In the genomic region with DNA sequence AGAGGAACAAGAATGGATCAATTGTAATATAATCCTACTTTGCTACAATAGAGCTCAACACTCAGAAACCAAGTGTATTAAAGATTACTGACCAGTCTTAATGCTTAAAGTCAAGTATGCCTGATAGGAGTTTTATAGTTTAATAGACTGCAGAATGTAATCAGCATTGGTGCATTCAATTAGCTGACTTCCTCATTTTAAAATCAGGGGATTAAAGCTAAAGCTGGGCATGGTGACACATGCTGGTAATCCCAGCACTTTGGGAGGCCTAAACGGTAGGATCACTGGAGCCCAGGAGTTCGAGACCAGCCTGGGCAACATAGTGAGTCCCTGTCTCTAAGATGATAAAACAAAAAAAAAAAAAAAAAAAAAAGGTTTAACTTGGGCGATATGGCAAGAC, we compare ENCODE assay signal across 27 cellular contexts. TPM values are rescaled to one million over a fixed set of nuclear protein-coding genes. Genes with fewer than 3 reads are reported as not detected.
DNase-seq lines count a peak whose midpoint lies in the region; ATAC-seq, FAIRE-seq and TF ChIP-seq lines count a peak whose summit lies in the region.
"Had no signal": no experiment of that assay in that cellular context is flagged by ENCODE, and none has a peak within 500 bp of the region (broad histone marks: within the 10 kb centered on the region; RNA-seq: fewer than 3 reads in every experiment).

No MANE protein-coding gene starts in this region.

- POLR2A ChIA-PET in A673 (lab: Charles Lee; ENCODE audit: low non-redundant PET) (interaction anchor here (0.8 kb wide), 1 partner anchor 10 kb away, joined by 3 read pairs; no protein-coding TSS in a partner anchor), GM12878 (lab: Charles Lee) (interaction anchor here (0.6 to 1.9 kb wide), 4 partner anchors 9 to 404 kb away, joined by 4 to 6 read pairs (median 4); no protein-coding TSS in a partner anchor)

- no peak overlapping the region for H3K4me2 ChIP-seq in GM12878 (ENCODE audit: control insufficient read depth, insufficient read depth)
- H3K4me2 ChIP-seq: BLaER1 had no signal

- TF ChIP-seq EP300 in GM12878 (IDR thresholded peaks at IDR 0.05; ENCODE audit: borderline replicate concordance in 1 of 2, control insufficient read depth in 1 of 2, low read depth in 2 of 2, low read length in 2 of 2): no peak

- no peaks in the 10 kb centered on the region for H3K4me1 Mint-ChIP-seq in endodermal cell
- H3K4me1 Mint-ChIP-seq in activated T-helper 17 cell treated with anti-CD3 and anti-CD28 coated beads, Interleukin-2, amount 50 U/mL, for 72 hours: peaks cover 14% of the 10 kb centered on the region

- CTCF ChIA-PET in A673 (lab: Charles Lee) (no interaction called here), GM12878 (lab: Yijun Ruan, JAX) (no interaction called here)

- intact Hi-C loops in A673 (cut with micrococcal nuclease; ENCODE audit: unreplicated experiment) (no loop called here), GM12878 (cut with micrococcal nuclease; ENCODE audit: unreplicated experiment) (no loop called here)

- H3K27me3 Mint-ChIP-seq in endodermal cell (ENCODE audit: insufficient read depth): peaks cover 8% of the 10 kb centered on the region
- no peaks in the 10 kb centered on the region for H3K27me3 Mint-ChIP-seq in activated T-helper 17 cell treated with anti-CD3 and anti-CD28 coated beads, Interleukin-2, amount 50 U/mL, for 72 hours

- TF ChIP-seq RAD21 in GM12878 (IDR thresholded peaks at IDR 0.05; ENCODE audit: insufficient read depth, low read depth, low read length): no peak

- peak; percentile 24 for DNase-seq in A673 (ENCODE audit: low spot score)
- no peak for DNase-seq in GM12891 (ENCODE audit: insufficient read length, low spot score)
- DNase-seq in OCI-M1 (lab: John Stamatoyannopoulos, UW): peak; percentile 73
- DNase-seq in GM12878 (ENCODE audit: low read depth, low spot score): no peak
- DNase-seq in endodermal cell: no peak
- DNase-seq in NCI-H524 treated with DMSO at 0.1 percent for 48 hours (lab: John Stamatoyannopoulos, UW): no peak
- no peak for DNase-seq in WERI-Rb-1
- DNase-seq: CD4-positive, alpha-beta T cell; COR-L47; DMS 273 treated with DMSO at 0.1 percent for 48 hours; DMS79 treated with DMSO at 0.1 percent for 48 hours; H7; Karpas-422; NCI-H1105; NCI-H146; NCI-H2029 treated with DMSO at 0.1 percent for 48 hours; NCI-H2171 treated with DMSO at 0.1 percent for 48 hours; NCI-H446; NCI-H526 treated with DMSO at 0.1 percent for 48 hours; PC-3; RPMI8226; SHP77; SW 1271; T-helper 17 cell had no signal

- H3K36me3 Mint-ChIP-seq in endodermal cell (ENCODE audit: low read depth): peaks cover 15% of the 10 kb centered on the region
- peaks cover 25% of the 10 kb centered on the region for H3K36me3 Mint-ChIP-seq in activated T-helper 17 cell treated with anti-CD3 and anti-CD28 coated beads, Interleukin-2, amount 50 U/mL, for 72 hours (ENCODE audit: low read depth)

- FAIRE-seq in GM12891 (lab: Jason Lieb, UNC): no peak
- no peak for FAIRE-seq in GM12878 (lab: Jason Lieb, UNC)

- in situ Hi-C loops in GM12878 (cut with MboI): no loop called here

- H3K27ac Mint-ChIP-seq in endodermal cell: no peak overlapping the region
- no peak overlapping the region for H3K27ac Mint-ChIP-seq in activated T-helper 17 cell treated with anti-CD3 and anti-CD28 coated beads, Interleukin-2, amount 50 U/mL, for 72 hours
- H3K27ac Mint-ChIP-seq: CD4-positive, alpha-beta T cell; HFFc6; T-helper 17 cell had no signal

- no peak; the same call in 1 of the 2 replicates for TF ChIP-seq POLR2A in GM12891 (IDR thresholded peaks at IDR 0.05; ENCODE audit: low read depth, low read length)
- TF ChIP-seq POLR2A in GM12878 (IDR thresholded peaks at IDR 0.05; ENCODE audit: low read depth, low read length): no peak

- H3K9ac ChIP-seq in GM12878 (ENCODE audit: control insufficient read depth, insufficient read depth, low read length) (no peak overlapping the region), endodermal cell (ENCODE audit: extremely low read depth, low read length, poor library complexity, severe bottlenecking) (no peak overlapping the region)
- H3K9ac ChIP-seq: BLaER1 had no signal

- TF ChIP-seq CTCF in A673 (conservative IDR thresholded peaks at IDR 0.05; ENCODE audit: low read depth, low read length) (no peak), GM12878 (IDR thresholded peaks at IDR 0.05 in 2 of 3, conservative IDR thresholded peaks at IDR 0.05 in 1 of 3; ENCODE audit: control insufficient read depth in 2 of 3, extremely low read depth in 1 of 3, insufficient read depth in 1 of 3, low read depth in 3 of 3, low read length in 3 of 3) (no peak), endodermal cell (conservative IDR thresholded peaks at IDR 0.05) (no peak), WERI-Rb-1 (IDR thresholded peaks at IDR 0.05; ENCODE audit: low read depth, low read length) (no peak)

- SMC1A ChIA-PET in GM12878 (lab: Charles Lee; ENCODE audit: uncharacterized antibody, unreplicated experiment): interaction anchor here (1.0 to 1.7 kb wide), 2 partner anchors 12 to 18 kb away, joined by 4 to 5 read pairs; no protein-coding TSS in a partner anchor

- ATAC-seq in GM12878: no peak
- no peak for ATAC-seq in activated T-helper 17 cell treated with anti-CD3 and anti-CD28 coated beads, Interleukin-2, amount 50 U/mL, for 72 hours (replicated peaks)
- ATAC-seq: PC-3, T-helper 17 cell had no signal

- H3K4me3 ChIP-seq in A673 (ENCODE audit: low read depth, low read length, poor library complexity, severe bottlenecking) (no peak overlapping the region), GM12878 (no peak overlapping the region), endodermal cell (ENCODE audit: low read length) (no peak overlapping the region), WERI-Rb-1 (ENCODE audit: low read depth, low read length) (no peak overlapping the region)
- H3K4me3 ChIP-seq: BLaER1 had no signal

- H3K4me3 Mint-ChIP-seq in endodermal cell: no peak overlapping the region
- H3K4me3 Mint-ChIP-seq in activated T-helper 17 cell treated with anti-CD3 and anti-CD28 coated beads, Interleukin-2, amount 50 U/mL, for 72 hours: no peak overlapping the region
- H3K4me3 Mint-ChIP-seq: CD4-positive, alpha-beta T cell; HFFc6; T-helper 17 cell had no signal

- WGBS in GM12878 (ENCODE audit: insufficient coverage, insufficient replicate concordance, low lambda C conversion rate, missing lambda C conversion rate): 60% methylated on average over 2 of the region's 3 CpGs
- 88% methylated on average over 2 of the region's 3 CpGs; no CpG with 5 or more reads in 1 of the 2 experiments for WGBS in endodermal cell (ENCODE audit: insufficient coverage in 1 of 2, insufficient read length in 1 of 2), 2 experiments

- BruUV-seq in A673 (replicated peaks; lab: Mats Ljungman, UMichigan): no TSS peak
- no TSS peak for BruUV-seq in GM12878 (replicated peaks; lab: Mats Ljungman, UMichigan)

- no peak overlapping the region for H3K27ac ChIP-seq in A673 (ENCODE audit: low read depth, low read length, poor library complexity, severe bottlenecking)
- no peak overlapping the region for H3K27ac ChIP-seq in GM12878 (ENCODE audit: control insufficient read depth, insufficient read depth)
- H3K27ac ChIP-seq in endodermal cell (ENCODE audit: low read depth, low read length): no peak overlapping the region
- no peak overlapping the region for H3K27ac ChIP-seq in WERI-Rb-1
- H3K27ac ChIP-seq: BLaER1 had no signal

- H3K4me1 ChIP-seq in A673 (ENCODE audit: insufficient read depth, low read length, poor library complexity, severe bottlenecking) (no peaks in the 10 kb centered on the region), GM12878 (ENCODE audit: control insufficient read depth, insufficient read depth, low read length) (no peaks in the 10 kb centered on the region), endodermal cell (ENCODE audit: control insufficient read depth, insufficient read depth, low read length) (no peaks in the 10 kb centered on the region)

- H3K36me3 ChIP-seq in A673 (ENCODE audit: insufficient read depth, low read length, poor library complexity, severe bottlenecking) (peaks cover 14% of the 10 kb centered on the region), GM12878 (ENCODE audit: control insufficient read depth in 2 of 2, insufficient read depth in 2 of 2, low read length in 1 of 2) (peaks cover 0 to 11% of the 10 kb centered on the region in 2 experiments; a peak in 1 of 4 replicates), endodermal cell (ENCODE audit: control insufficient read depth, insufficient read depth, low read length) (peaks cover 23% of the 10 kb centered on the region), WERI-Rb-1 (peaks cover 12% of the 10 kb centered on the region)

- H3K9me3 Mint-ChIP-seq in endodermal cell: no peaks in the 10 kb centered on the region
- no peaks in the 10 kb centered on the region for H3K9me3 Mint-ChIP-seq in activated T-helper 17 cell treated with anti-CD3 and anti-CD28 coated beads, Interleukin-2, amount 50 U/mL, for 72 hours
- H3K9me3 Mint-ChIP-seq: CD4-positive, alpha-beta T cell had no signal

- H4K20me1 ChIP-seq in GM12878 (ENCODE audit: control insufficient read depth, insufficient read depth): no peaks in the 10 kb centered on the region

- H2AFZ ChIP-seq in GM12878 (ENCODE audit: control insufficient read depth, low read depth, low read length): no peak overlapping the region

- H3K27me3 ChIP-seq in A673 (replicated peaks; ENCODE audit: insufficient read depth, low read depth, low read length, poor library complexity) (no peaks in the 10 kb centered on the region), GM12878 (replicated peaks in 1 of 2; ENCODE audit: control insufficient read depth in 2 of 2, insufficient read depth in 2 of 2, low read length in 1 of 2) (no peaks in the 10 kb centered on the region), endodermal cell (ENCODE audit: control insufficient read depth, insufficient read depth, low read length, poor library complexity, severe bottlenecking) (no peaks in the 10 kb centered on the region), WERI-Rb-1 (ENCODE audit: insufficient read depth, low read depth, severe bottlenecking) (no peaks in the 10 kb centered on the region)
- H3K27me3 ChIP-seq: BLaER1 had no signal

- H3K9me3 ChIP-seq in A673 (ENCODE audit: low read depth, low read length, poor library complexity, severe bottlenecking) (no peaks in the 10 kb centered on the region), GM12878 (replicated peaks; ENCODE audit: control insufficient read depth, insufficient read depth, low read length) (no peaks in the 10 kb centered on the region), endodermal cell (ENCODE audit: control insufficient read depth, low read length) (no peaks in the 10 kb centered on the region), WERI-Rb-1 (ENCODE audit: severe bottlenecking) (no peaks in the 10 kb centered on the region)

- H3K79me2 ChIP-seq in GM12878 (ENCODE audit: control insufficient read depth, insufficient read depth, low read length): no peaks in the 10 kb centered on the region; the same call in 1 of the 2 replicates

- RAD21 ChIA-PET in GM12878 (lab: Charles Lee; ENCODE audit: unreplicated experiment): no interaction called here

RNA-seq across cellular contexts. Expression of gene HNRNPDL, which starts 10.8 kb away (rescaled TPM):
- 317 and 320 TPM in 2 replicates for total RNA-seq in A673 (2021)
- polyA plus RNA-seq in GM12891 (2012; ENCODE audit: low read depth, missing spikeins): 282 TPM
- total RNA-seq in GM12878 (2013; cell fraction: nucleolus; rRNA removed): 349 and 350 TPM in 2 replicates
- 227 and 277 TPM in 2 replicates for total RNA-seq in GM12878 (2014; rRNA removed)
- total RNA-seq in GM12878 (2014; rRNA removed; fragmentation: Illumina TruSeq; extraction: Trizol): 418 and 442 TPM in 2 replicates
- 314 and 323 TPM in 2 replicates for total RNA-seq in GM12878 (2021)
- 154 TPM for polyA plus RNA-seq in GM12878 (2011; ENCODE audit: low read depth)
- polyA plus RNA-seq in GM12878 (2011; rRNA removed): 385 and 621 TPM in 2 replicates
- polyA plus RNA-seq in GM12878 (2011; cell fraction: cytosol; rRNA removed): 121 and 127 TPM in 2 replicates
- 643 and 755 TPM in 2 replicates for polyA plus RNA-seq in GM12878 (2011; cell fraction: nucleus; rRNA removed)
- 233 and 319 TPM in 2 replicates for polyA plus RNA-seq in GM12878 (2012)
- polyA plus RNA-seq in GM12878 (2014; fragmentation: Illumina TruSeq; extraction: Trizol): 437 and 523 TPM in 2 replicates
- polyA plus RNA-seq in GM12878 (2014; fragmentation: Nextera tagmentation; extraction: Ambion mirVana): 100 to 1,000 TPM; 281 to 367 TPM
- polyA plus RNA-seq in GM12878 (2014; rRNA removed): 429 and 510 TPM in 2 replicates
- 100 to 1,000 TPM; 217 to 233 TPM for polyA plus RNA-seq in GM12878 (2016; fragmentation: Nextera tagmentation; extraction: Ambion mirVana)
- polyA minus RNA-seq in GM12878 (2011; rRNA and poly(A)+ RNA removed): 38.4 and 61.2 TPM in 2 replicates
- polyA minus RNA-seq in GM12878 (2011; cell fraction: cytosol; rRNA and poly(A)+ RNA removed): 53.7 and 54.1 TPM in 2 replicates
- 78.7 and 116 TPM in 2 replicates for polyA minus RNA-seq in GM12878 (2011; cell fraction: nucleus; rRNA and poly(A)+ RNA removed)
- total RNA-seq in endodermal cell: 100 to 1,000 TPM; 368 to 383 TPM
- 443 TPM for polyA plus RNA-seq in endodermal cell (2013, experiment 1 of 2)
- 434 TPM for polyA plus RNA-seq in endodermal cell (2013, experiment 2 of 2)
- total RNA-seq in activated T-helper 17 cell treated with anti-CD3 and anti-CD28 coated beads, Interleukin-2, amount 50 U/mL, for 72 hours: 100 to 1,000 TPM; 158 to 260 TPM

RNA-seq across cellular contexts. Expression of gene ENOPH1, which starts 10.9 kb away (rescaled TPM):
- total RNA-seq in A673 (2021) (27.3 and 29.3 TPM in 2 replicates), GM12878 (2014; rRNA removed) (47.4 and 52.2 TPM in 2 replicates), GM12878 (2014; rRNA removed; fragmentation: Illumina TruSeq; extraction: Trizol) (51.1 and 54.5 TPM in 2 replicates), GM12878 (2021) (45.1 and 46.1 TPM in 2 replicates), endodermal cell (10 to 100 TPM; 47.1 to 57.3 TPM)
- 27.0 TPM for polyA plus RNA-seq in GM12891 (2012; ENCODE audit: low read depth, missing spikeins)
- 18.0 and 18.3 TPM in 2 replicates for total RNA-seq in GM12878 (2013; cell fraction: nucleolus; rRNA removed)
- polyA plus RNA-seq in GM12878 (2011; ENCODE audit: low read depth): 21.6 TPM
- polyA plus RNA-seq in GM12878 (2011; rRNA removed) (24.4 and 32.2 TPM in 2 replicates), GM12878 (2014; fragmentation: Illumina TruSeq; extraction: Trizol) (61.2 and 78.4 TPM in 2 replicates), GM12878 (2014; fragmentation: Nextera tagmentation; extraction: Ambion mirVana) (10 to 100 TPM; 37.4 to 43.1 TPM), GM12878 (2014; rRNA removed) (41.3 and 44.1 TPM in 2 replicates), GM12878 (2016; fragmentation: Nextera tagmentation; extraction: Ambion mirVana) (10 to 100 TPM; 81.1 to 83.6 TPM)
- polyA plus RNA-seq in GM12878 (2011; cell fraction: cytosol; rRNA removed): 16.9 and 17.4 TPM in 2 replicates
- 8.8 and 11.6 TPM in 2 replicates for polyA plus RNA-seq in GM12878 (2011; cell fraction: nucleus; rRNA removed)
- 31.2 and 33.6 TPM in 2 replicates for polyA plus RNA-seq in GM12878 (2012)
- polyA minus RNA-seq in GM12878 (2011; rRNA and poly(A)+ RNA removed): 12.2 and 18.4 TPM in 2 replicates
- polyA minus RNA-seq in GM12878 (2011; cell fraction: cytosol; rRNA and poly(A)+ RNA removed): 5.7 and 8.4 TPM in 2 replicates
- polyA minus RNA-seq in GM12878 (2011; cell fraction: nucleus; rRNA and poly(A)+ RNA removed): 4.4 and 8.4 TPM in 2 replicates
- polyA plus RNA-seq in endodermal cell (2013, experiment 1 of 2): 53.9 TPM
- 50.4 TPM for polyA plus RNA-seq in endodermal cell (2013, experiment 2 of 2)
- total RNA-seq in activated T-helper 17 cell treated with anti-CD3 and anti-CD28 coated beads, Interleukin-2, amount 50 U/mL, for 72 hours: 10 to 100 TPM; 48.0 to 61.1 TPM

RNA-seq across cellular contexts. Expression of gene HNRNPD, which starts 45.7 kb away (rescaled TPM):
- total RNA-seq in A673 (2021) (313 and 316 TPM in 2 replicates), GM12878 (2014; rRNA removed) (76.6 and 85.1 TPM in 2 replicates), GM12878 (2014; rRNA removed; fragmentation: Illumina TruSeq; extraction: Trizol) (94.6 and 107 TPM in 2 replicates), GM12878 (2021) (310 and 343 TPM in 2 replicates), endodermal cell (100 to 1,000 TPM; 462 to 562 TPM)
- polyA plus RNA-seq in GM12891 (2012; ENCODE audit: low read depth, missing spikeins): 260 TPM
- 220 and 228 TPM in 2 replicates for total RNA-seq in GM12878 (2013; cell fraction: nucleolus; rRNA removed)
- polyA plus RNA-seq in GM12878 (2011; ENCODE audit: low read depth): 157 TPM
- polyA plus RNA-seq in GM12878 (2011; rRNA removed) (147 and 165 TPM in 2 replicates), GM12878 (2014; fragmentation: Illumina TruSeq; extraction: Trizol) (882 and 1,219 TPM in 2 replicates), GM12878 (2014; fragmentation: Nextera tagmentation; extraction: Ambion mirVana) (100 to 1,000 TPM; 183 to 313 TPM), GM12878 (2014; rRNA removed) (218 and 247 TPM in 2 replicates), GM12878 (2016; fragmentation: Nextera tagmentation; extraction: Ambion mirVana) (100 to 1,000 TPM; 390 to 455 TPM)
- polyA plus RNA-seq in GM12878 (2011; cell fraction: cytosol; rRNA removed): 57.8 and 65.7 TPM in 2 replicates
- polyA plus RNA-seq in GM12878 (2011; cell fraction: nucleus; rRNA removed): 206 and 249 TPM in 2 replicates
- 297 and 336 TPM in 2 replicates for polyA plus RNA-seq in GM12878 (2012)
- 35.1 and 39.9 TPM in 2 replicates for polyA minus RNA-seq in GM12878 (2011; rRNA and poly(A)+ RNA removed)
- polyA minus RNA-seq in GM12878 (2011; cell fraction: cytosol; rRNA and poly(A)+ RNA removed): 41.8 and 46.3 TPM in 2 replicates
- 48.7 and 119 TPM in 2 replicates for polyA minus RNA-seq in GM12878 (2011; cell fraction: nucleus; rRNA and poly(A)+ RNA removed)
- polyA plus RNA-seq in endodermal cell (2013, experiment 1 of 2): 407 TPM
- polyA plus RNA-seq in endodermal cell (2013, experiment 2 of 2): 365 TPM
- 100 to 1,000 TPM; 241 to 437 TPM for total RNA-seq in activated T-helper 17 cell treated with anti-CD3 and anti-CD28 coated beads, Interleukin-2, amount 50 U/mL, for 72 hours

Comparison
In these comparisons a context has a peak if more than half of its experiments do, and no peak if none do; other contexts are left out.
1. DNase-seq: peak in A673 (single experiment) and OCI-M1 (single experiment); none in GM12891 (single experiment), GM12878 (single experiment), endodermal cell (single experiment), NCI-H524 treated with DMSO at 0.1 percent for 48 hours (single experiment) and WERI-Rb-1 (single experiment).